1 cellular context compared by ENCODE assay signal in genomic region chr1:162023181-162023546, GRCh38.
TF ChIP-seq lines count a peak whose summit lies in the region.

No MANE protein-coding gene starts in this region.

TF ChIP-seq in GM12878, 131 proteins besides CTCF, POLR2A, EP300 and RAD21:
- TF ChIP-seq E2F8 (IDR thresholded peaks at IDR 0.05; ENCODE audit: low read depth, partially characterized antibody) = no peak
- TF ChIP-seq, protein P1, sequence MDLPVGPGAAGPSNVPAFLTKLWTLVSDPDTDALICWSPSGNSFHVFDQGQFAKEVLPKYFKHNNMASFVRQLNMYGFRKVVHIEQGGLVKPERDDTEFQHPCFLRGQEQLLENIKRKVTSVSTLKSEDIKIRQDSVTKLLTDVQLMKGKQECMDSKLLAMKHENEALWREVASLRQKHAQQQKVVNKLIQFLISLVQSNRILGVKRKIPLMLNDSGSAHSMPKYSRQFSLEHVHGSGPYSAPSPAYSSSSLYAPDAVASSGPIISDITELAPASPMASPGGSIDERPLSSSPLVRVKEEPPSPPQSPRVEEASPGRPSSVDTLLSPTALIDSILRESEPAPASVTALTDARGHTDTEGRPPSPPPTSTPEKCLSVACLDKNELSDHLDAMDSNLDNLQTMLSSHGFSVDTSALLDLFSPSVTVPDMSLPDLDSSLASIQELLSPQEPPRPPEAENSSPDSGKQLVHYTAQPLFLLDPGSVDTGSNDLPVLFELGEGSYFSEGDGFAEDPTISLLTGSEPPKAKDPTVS (IDR thresholded peaks at IDR 0.05; ENCODE audit: low read depth, low read length) = no peak
- no peak for TF ChIP-seq BCL11A (IDR thresholded peaks at IDR 0.05; ENCODE audit: low read depth, low read length)
- TF ChIP-seq REST (IDR thresholded peaks at IDR 0.05; ENCODE audit: low read depth, low read length) = no peak
- TF ChIP-seq ZBED1 (IDR thresholded peaks at IDR 0.05; ENCODE audit: borderline replicate concordance) = no peak
- TF ChIP-seq JUND (IDR thresholded peaks at IDR 0.05; ENCODE audit: low read depth, low read length) = no peak
- no peak for TF ChIP-seq CEBPB (IDR thresholded peaks at IDR 0.05; ENCODE audit: borderline replicate concordance in 1 of 2, low read depth in 2 of 2, low read length in 2 of 2)
- no peak for TF ChIP-seq SP1 (IDR thresholded peaks at IDR 0.05; ENCODE audit: low read depth, low read length)
TF ChIP-seq in GM12878: peak in this region for 0.
